In the genomic region with DNA sequence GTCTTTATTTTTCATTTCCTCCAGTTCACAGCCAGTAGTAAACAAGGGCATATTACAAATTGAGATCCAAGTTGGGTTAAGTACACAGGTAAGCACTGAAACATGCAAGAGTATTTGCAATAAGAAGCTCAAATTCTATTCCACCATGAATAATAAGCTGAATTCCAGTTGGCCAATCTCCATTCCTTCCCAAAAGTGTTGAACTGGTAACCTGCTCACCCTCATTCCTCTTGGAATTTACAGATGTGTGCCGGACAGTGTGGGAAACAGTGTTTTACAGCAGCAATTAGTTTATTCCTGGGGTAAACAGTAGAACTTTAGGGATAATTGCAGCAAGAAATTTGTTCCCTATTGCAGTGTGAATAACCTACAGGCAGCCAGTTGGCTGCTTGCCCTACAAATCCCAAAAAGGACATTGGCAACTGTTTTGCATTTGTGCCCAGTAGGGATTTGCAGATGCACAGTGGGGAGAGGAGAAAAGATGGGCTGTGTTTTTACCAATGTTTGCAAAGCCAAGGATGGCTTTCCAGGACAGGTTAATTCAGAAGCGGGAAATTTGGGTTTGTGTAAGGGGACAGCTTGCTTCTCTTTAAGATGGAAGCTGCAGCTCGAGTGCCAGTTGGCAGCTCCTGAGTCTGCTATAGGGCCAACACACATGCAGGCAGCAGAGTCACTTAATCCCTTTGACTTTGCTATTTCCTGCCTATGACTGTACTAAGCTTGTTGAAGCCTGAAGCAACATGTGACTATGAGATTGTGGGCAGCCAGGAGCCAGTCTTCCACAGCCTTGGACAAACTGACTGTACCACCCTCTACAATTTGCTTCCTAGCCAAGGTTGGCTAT, we compare ENCODE assay signal across 1 cellular context.
TF ChIP-seq lines count a peak whose summit lies in the region.

No MANE protein-coding gene starts in this region.

TF ChIP-seq in GM23338, 12 proteins besides CTCF, POLR2A, EP300 and RAD21 (continued from another document):
- TF ChIP-seq REST (IDR thresholded peaks at IDR 0.05; ENCODE audit: unreplicated experiment): no peak
- no peak for TF ChIP-seq EZH2 (IDR thresholded peaks at IDR 0.05; ENCODE audit: low read depth, unreplicated experiment)
- no peak for TF ChIP-seq ETS1 (IDR thresholded peaks at IDR 0.05)
- TF ChIP-seq EZH2phosphoT487 (IDR thresholded peaks at IDR 0.05; ENCODE audit: unreplicated experiment): no peak
- TF ChIP-seq CREB1 (CRISPR knock-in tag; IDR thresholded peaks at IDR 0.05; ENCODE audit: low read depth): no peak
- TF ChIP-seq JUNB (IDR thresholded peaks at IDR 0.05; ENCODE audit: unreplicated experiment): no peak
- no peak for TF ChIP-seq STAT1 (IDR thresholded peaks at IDR 0.05; ENCODE audit: unreplicated experiment)
